8 cellular contexts compared by ENCODE assay signal in the genomic region with DNA sequence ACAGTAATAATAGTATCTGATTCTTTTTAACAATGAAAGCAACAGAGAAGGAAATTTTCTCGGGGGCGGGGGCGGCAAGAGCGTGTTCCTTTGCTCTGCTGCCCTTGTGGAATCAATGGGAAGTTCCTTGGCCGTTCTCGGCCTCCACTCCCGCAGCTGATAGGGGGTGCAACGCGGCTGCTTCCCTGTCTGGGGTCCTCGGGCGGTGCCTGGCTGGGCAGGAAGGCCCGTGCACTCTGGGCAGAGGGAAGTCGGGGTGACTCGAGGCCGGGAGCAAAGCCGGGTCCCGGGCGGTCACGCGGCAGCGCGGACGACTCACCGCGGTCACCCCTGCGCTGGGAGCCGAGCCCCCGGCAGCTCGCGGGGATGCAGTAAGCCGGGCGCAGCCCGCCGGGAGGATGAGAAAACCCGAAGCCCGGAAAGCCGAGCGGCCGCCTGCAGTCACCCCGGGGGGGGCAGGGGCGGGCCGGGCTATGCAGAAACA. TPM values are rescaled to one million over a fixed set of nuclear protein-coding genes. Genes with fewer than 3 reads are reported as not detected.
DNase-seq lines count a peak whose midpoint lies in the region; ATAC-seq and TF ChIP-seq lines count a peak whose summit lies in the region.

No MANE protein-coding gene starts in this region.

- peaks cover 52% of the 10 kb centered on the region for H4K20me1 ChIP-seq in neural progenitor cell (ENCODE audit: low read depth)

- peaks cover 48% of the 10 kb centered on the region for H3F3A ChIP-seq in neural progenitor cell (ENCODE audit: low read depth)

- H3K9me3 ChIP-seq in neural progenitor cell (ENCODE audit: low read depth) = no peaks in the 10 kb centered on the region

- peak overlapping the region; percentile 25; the same call in 1 of the 2 replicates for H3K4me3 ChIP-seq in HL-60 (replicated peaks; ENCODE audit: insufficient read depth, low read length)
- H3K4me3 ChIP-seq in neural progenitor cell = peak overlapping the region; percentile 54

- DNase-seq in DMS53 (lab: John Stamatoyannopoulos, UW) (peak; percentile 65), HL-60 (ENCODE audit: low read depth in 1 of 2, low spot score in 1 of 2) (no peak), neural progenitor cell (ENCODE audit: low spot score) (peak; percentile 69), GM13976 (ENCODE audit: low spot score) (no peak), NCI-H1436 treated with DMSO at 0.1 percent for 48 hours (lab: John Stamatoyannopoulos, UW) (no peak)
- DNase-seq in stimulated activated naive CD4-positive, alpha-beta T cell treated with Interleukin-2 at 50 U/mL for 16 hours (lab: John Stamatoyannopoulos, UW) = no peak

- H3K27ac ChIP-seq in HL-60 (replicated peaks) = no peak overlapping the region
- no peak overlapping the region for H3K27ac ChIP-seq in neural progenitor cell

- ATAC-seq in GM21390 (IDR thresholded peaks at IDR 0.05; ENCODE audit: unreplicated experiment) = no peak

- peaks cover 32% of the 10 kb centered on the region for H3K4me1 ChIP-seq in neural progenitor cell

- TF ChIP-seq CTCF in HL-60 (IDR thresholded peaks at IDR 0.05; ENCODE audit: insufficient read depth, low read length) (no peak), neural progenitor cell (IDR thresholded peaks at IDR 0.05) (peak; percentile 15), GM13976 (IDR thresholded peaks at IDR 0.05; ENCODE audit: borderline replicate concordance, control extremely low read depth, extremely low read depth, insufficient read depth, missing control alignments) (no peak)

- H3K4me1 Mint-ChIP-seq in dendritic cell treated with granulocyte-macrophage colony-stimulating factor and Interleukin-4, amounts not matched to agents 40 ng/mL and 50 ng/mL, for 4 days (ENCODE audit: low read depth) = peaks cover 39% of the 10 kb centered on the region
- H3K4me1 Mint-ChIP-seq in neural progenitor cell = peaks cover 22% of the 10 kb centered on the region

- no peaks in the 10 kb centered on the region for H3K36me3 Mint-ChIP-seq in dendritic cell treated with granulocyte-macrophage colony-stimulating factor and Interleukin-4, amounts not matched to agents 40 ng/mL and 50 ng/mL, for 4 days (ENCODE audit: low read depth)
- H3K36me3 Mint-ChIP-seq in neural progenitor cell = peaks cover 4% of the 10 kb centered on the region

- peak overlapping the region; percentile 11 for H2AFZ ChIP-seq in neural progenitor cell (replicated peaks)

- H3K27ac Mint-ChIP-seq in dendritic cell treated with granulocyte-macrophage colony-stimulating factor and Interleukin-4, amounts not matched to agents 40 ng/mL and 50 ng/mL, for 4 days = no peak overlapping the region
- H3K27ac Mint-ChIP-seq in neural progenitor cell = no peak overlapping the region

- H3K4me2 ChIP-seq in neural progenitor cell = peak overlapping the region; percentile 92

- peaks cover 17% of the 10 kb centered on the region for H3K79me2 ChIP-seq in neural progenitor cell (ENCODE audit: low read depth)

- no peaks in the 10 kb centered on the region for H3K9me3 Mint-ChIP-seq in dendritic cell treated with granulocyte-macrophage colony-stimulating factor and Interleukin-4, amounts not matched to agents 40 ng/mL and 50 ng/mL, for 4 days
- no peaks in the 10 kb centered on the region for H3K9me3 Mint-ChIP-seq in neural progenitor cell

- H3K4me3 Mint-ChIP-seq in dendritic cell treated with granulocyte-macrophage colony-stimulating factor and Interleukin-4, amounts not matched to agents 40 ng/mL and 50 ng/mL, for 4 days = peak overlapping the region; percentile 52
- H3K4me3 Mint-ChIP-seq in neural progenitor cell = peak overlapping the region; percentile 87

- H3K9ac ChIP-seq in neural progenitor cell = no peak overlapping the region

- peaks cover 65% of the 10 kb centered on the region for H3K27me3 Mint-ChIP-seq in dendritic cell treated with granulocyte-macrophage colony-stimulating factor and Interleukin-4, amounts not matched to agents 40 ng/mL and 50 ng/mL, for 4 days
- peaks cover 8% of the 10 kb centered on the region for H3K27me3 Mint-ChIP-seq in neural progenitor cell (ENCODE audit: insufficient read depth, low read depth)

- in situ Hi-C loops in GM13976 (cut with MboI; ENCODE audit: low sequenced_read_pairs, unreplicated experiment) = no loop called here

- intact Hi-C loops in dendritic cell treated with granulocyte-macrophage colony-stimulating factor and Interleukin-4, amounts not matched to agents 40 ng/mL and 50 ng/mL, for 4 days (cut with micrococcal nuclease) = no loop called here

- no peaks in the 10 kb centered on the region for H3K36me3 ChIP-seq in neural progenitor cell

- H3K27me3 ChIP-seq in HL-60 (ENCODE audit: insufficient read depth, poor library complexity, severe bottlenecking) (peaks cover 14% of the 10 kb centered on the region), neural progenitor cell (peaks cover 28% of the 10 kb centered on the region)

RNA-seq across cellular contexts. Expression of gene TUBB3, which starts 2.5 kb away (rescaled TPM):
- 41.4 and 107 TPM in 2 replicates for total RNA-seq in neural progenitor cell (ENCODE audit: low replicate concordance)

RNA-seq across cellular contexts. Expression of gene MC1R, which starts 7.0 kb away (rescaled TPM):
- total RNA-seq in neural progenitor cell (ENCODE audit: low replicate concordance) = 1.7 and 5.5 TPM in 2 replicates

RNA-seq across cellular contexts. Expression of gene DEF8, which starts 22.9 kb away (rescaled TPM):
- 55.1 and 101 TPM in 2 replicates for total RNA-seq in neural progenitor cell (ENCODE audit: low replicate concordance)

RNA-seq across cellular contexts. Expression of gene TCF25, which starts 52.2 kb away (rescaled TPM):
- total RNA-seq in neural progenitor cell (ENCODE audit: low replicate concordance) = 95.6 and 127 TPM in 2 replicates

Comparison
In these comparisons a context has a peak if more than half of its experiments do, and no peak if none do; other contexts are left out.
1. DNase-seq: peak in DMS53 (single experiment) and neural progenitor cell (single experiment); none in HL-60 (0 of 2), GM13976 (single experiment), stimulated activated naive CD4-positive, alpha-beta T cell treated with Interleukin-2 at 50 U/mL for 16 hours (single experiment) and NCI-H1436 treated with DMSO at 0.1 percent for 48 hours (single experiment).